14 cellular contexts compared by ENCODE assay signal in the genomic region with DNA sequence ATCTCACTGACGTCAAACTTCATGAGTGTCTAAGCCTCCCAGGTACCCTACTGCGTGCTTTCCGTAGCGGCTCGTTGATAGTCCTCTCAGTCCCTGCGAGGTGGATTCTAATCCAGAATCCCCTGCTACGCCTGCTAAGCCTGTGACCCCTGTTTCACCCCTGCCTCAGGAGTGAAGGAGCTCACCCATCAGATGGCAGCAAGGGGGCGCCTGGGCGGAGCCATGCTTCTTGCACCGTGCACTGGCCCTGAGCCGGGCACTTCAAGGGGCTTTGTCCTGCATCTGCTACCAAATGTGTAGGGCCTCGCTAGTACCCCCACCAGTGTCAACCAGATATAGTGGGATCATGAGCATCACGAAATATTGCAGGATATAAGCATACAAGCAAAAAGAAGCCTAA. TPM values are rescaled to one million over a fixed set of nuclear protein-coding genes. Genes with fewer than 3 reads are reported as not detected.
A peak's percentile ranks its signal among the peaks of the same experiment; 100 is the strongest.
DNase-seq lines count a peak whose midpoint lies in the region; ATAC-seq, FAIRE-seq and TF ChIP-seq lines count a peak whose summit lies in the region.
"Had no signal": no experiment of that assay in that cellular context is flagged by ENCODE, and none has a peak within 500 bp of the region (broad histone marks: within the 10 kb centered on the region; RNA-seq: fewer than 3 reads in every experiment).

No MANE protein-coding gene starts in this region.

- no peak for TF ChIP-seq RAD21 in A549 (conservative IDR thresholded peaks at IDR 0.05 in 1 of 2, IDR thresholded peaks at IDR 0.05 in 1 of 2)

- H3K4me1 Mint-ChIP-seq in endodermal cell: no peaks in the 10 kb centered on the region

- no peak overlapping the region for H3K27ac ChIP-seq in A549
- no peak overlapping the region for H3K27ac ChIP-seq in endodermal cell (ENCODE audit: low read depth, low read length)
- H3K27ac ChIP-seq: breast epithelium, esophagus muscularis mucosa, KMS-11 had no signal

- no peak overlapping the region for H3K4me3 Mint-ChIP-seq in endodermal cell

- no peaks in the 10 kb centered on the region for H3K9me3 Mint-ChIP-seq in endodermal cell

- H3K27ac Mint-ChIP-seq in endodermal cell: no peak overlapping the region

- H3K4me3 ChIP-seq in A549: no peak overlapping the region
- no peak overlapping the region for H3K4me3 ChIP-seq in GM06990 (replicated peaks; ENCODE audit: low read depth, low read length)
- no peak overlapping the region for H3K4me3 ChIP-seq in endodermal cell (ENCODE audit: low read length)
- H3K4me3 ChIP-seq: breast epithelium, esophagus muscularis mucosa had no signal

- in situ Hi-C loops in G401 (cut with HindIII; ENCODE audit: low sequenced_read_pairs): no loop called here

- H3K4me1 ChIP-seq in A549 (no peaks in the 10 kb centered on the region), endodermal cell (ENCODE audit: control insufficient read depth, insufficient read depth, low read length) (no peaks in the 10 kb centered on the region)
- H3K4me1 ChIP-seq: breast epithelium, esophagus muscularis mucosa had no signal

- FAIRE-seq in A549 (lab: Jason Lieb, UNC): no peak

- no peak for TF ChIP-seq EP300 in A549 (IDR thresholded peaks at IDR 0.05)

- CTCF ChIA-PET in A549 (lab: Yijun Ruan, JAX): interaction anchor here (1.0 to 3.6 kb wide), 5 partner anchors 11 to 64 kb away, joined by 3 to 12 read pairs (median 3); no protein-coding TSS in a partner anchor

- POLR2A ChIA-PET in A549 (lab: Yijun Ruan, JAX): no interaction called here

- no peaks in the 10 kb centered on the region for H3K36me3 Mint-ChIP-seq in endodermal cell (ENCODE audit: low read depth)

- no peak overlapping the region for H3K9ac ChIP-seq in endodermal cell (ENCODE audit: extremely low read depth, low read length, poor library complexity, severe bottlenecking)
- H3K9ac ChIP-seq: KMS-11 had no signal

- H3K27me3 Mint-ChIP-seq in endodermal cell (ENCODE audit: insufficient read depth): no peaks in the 10 kb centered on the region

- H3K27me3 ChIP-seq in GM06990 (replicated peaks; ENCODE audit: control insufficient read depth, insufficient read depth, low read length) (no peaks in the 10 kb centered on the region), endodermal cell (ENCODE audit: control insufficient read depth, insufficient read depth, low read length, poor library complexity, severe bottlenecking) (no peaks in the 10 kb centered on the region)
- H3K27me3 ChIP-seq: breast epithelium, esophagus muscularis mucosa had no signal

- H3K4me2 ChIP-seq in A549: no peak overlapping the region
- H3K4me2 ChIP-seq: KMS-11 had no signal

- TF ChIP-seq POLR2A in A549 (IDR thresholded peaks at IDR 0.05; ENCODE audit: low read length): no peak

- H3K9me3 ChIP-seq in A549 (no peaks in the 10 kb centered on the region), endodermal cell (ENCODE audit: control insufficient read depth, low read length) (no peaks in the 10 kb centered on the region)
- H3K9me3 ChIP-seq: breast epithelium, esophagus muscularis mucosa had no signal

- TF ChIP-seq CTCF in A549 (IDR thresholded peaks at IDR 0.05): peak; percentile 40
- TF ChIP-seq CTCF in GM06990 (IDR thresholded peaks at IDR 0.05; ENCODE audit: insufficient read depth, low read length, poor library complexity, severe bottlenecking): peak; percentile 52
- peak; percentile 64 for TF ChIP-seq CTCF in endodermal cell (conservative IDR thresholded peaks at IDR 0.05)

- WGBS in A549 (ENCODE audit: missing lambda C conversion rate): 65% methylated on average over 13 of the region's 13 CpGs
- WGBS in endodermal cell (ENCODE audit: insufficient coverage in 1 of 2, insufficient read length in 1 of 2), 2 experiments: 90 to 92% methylated on average over 12 to 13 of the region's 13 CpGs

- H3K36me3 ChIP-seq in GM06990 (ENCODE audit: control insufficient read depth, insufficient read depth, low read length) (no peaks in the 10 kb centered on the region), endodermal cell (ENCODE audit: control insufficient read depth, insufficient read depth, low read length) (no peaks in the 10 kb centered on the region)
- H3K36me3 ChIP-seq: breast epithelium, esophagus muscularis mucosa had no signal

- DNase-seq in A549 (ENCODE audit: low read depth in 1 of 2, low spot score in 1 of 2) (peak in 1 of 2 experiments; percentile 42), GM06990 (ENCODE audit: extremely low read depth, insufficient read length) (no peak), NCI-H82 (lab: John Stamatoyannopoulos, UW) (peak; percentile 87), endodermal cell (peak; percentile 76), NCI-H526 treated with DMSO at 0.1 percent for 48 hours (lab: John Stamatoyannopoulos, UW) (no peak), AG20443 (ENCODE audit: low spot score) (no peak), G401 (ENCODE audit: low spot score) (no peak)
- DNase-seq: left cardiac atrium; stimulated activated naive CD4-positive, alpha-beta T cell treated with Interleukin-2 at 50 U/mL for 16 hours; T-helper 9 cell had no signal

- ATAC-seq in A549 (peak in 1 of 2 experiments; percentile 83; a peak in 3 of 6 replicates), GM21619 (IDR thresholded peaks at IDR 0.05; ENCODE audit: unreplicated experiment) (no peak)
- ATAC-seq: left cardiac atrium had no signal

TF ChIP-seq in A549, 52 proteins besides CTCF, POLR2A, EP300 and RAD21:
- TF ChIP-seq ZSCAN20 (CRISPR knock-in tag; IDR thresholded peaks at IDR 0.05) (no peak), ZC3H11A (IDR thresholded peaks at IDR 0.05) (no peak), EHF (CRISPR knock-in tag; IDR thresholded peaks at IDR 0.05) (no peak)

RNA-seq across cellular contexts. Expression of a gene that starts 0.9 kb away (rescaled TPM):
- polyA plus RNA-seq in A549 (2011; rRNA removed): not detected in 2 replicates
- polyA plus RNA-seq in A549 (2012; cell fraction: cytosol; rRNA removed): not detected in 2 replicates
- 0.10 TPM in 1 of 2 replicates, not detected in the other for polyA plus RNA-seq in A549 (2012; cell fraction: nucleus; rRNA removed)
- not detected in 3 replicates for polyA plus RNA-seq in A549 (2017; fragmentation: RNase III; extraction: RNeasy Plus Mini Kit Qiagen cat#74134 plus additional on column Dnase treatment)
- polyA minus RNA-seq in A549 (2011; rRNA and poly(A)+ RNA removed): not detected in 2 replicates
- not detected for total RNA-seq in endodermal cell
- not detected for polyA plus RNA-seq in endodermal cell (2013, experiment 1 of 2)
- not detected for polyA plus RNA-seq in endodermal cell (2013, experiment 2 of 2)
- total RNA-seq in G401 (2014; rRNA removed; shearing (Covaris generic)): not detected in 2 replicates
- total RNA-seq: breast epithelium, esophagus muscularis mucosa, left cardiac atrium had no signal

RNA-seq across cellular contexts. Expression of a gene that starts 21.4 kb away (rescaled TPM):
- 5.3 and 7.4 TPM in 2 replicates for polyA plus RNA-seq in A549 (2011; rRNA removed)
- polyA plus RNA-seq in A549 (2012; cell fraction: cytosol; rRNA removed): 7.2 and 9.6 TPM in 2 replicates
- 25.7 and 29.1 TPM in 2 replicates for polyA plus RNA-seq in A549 (2012; cell fraction: nucleus; rRNA removed)
- 4.6 to 5.5 TPM (median 5.1 TPM) in 3 replicates for polyA plus RNA-seq in A549 (2017; fragmentation: RNase III; extraction: RNeasy Plus Mini Kit Qiagen cat#74134 plus additional on column Dnase treatment)
- polyA minus RNA-seq in A549 (2011; rRNA and poly(A)+ RNA removed): 8.5 and 11.2 TPM in 2 replicates
- total RNA-seq in endodermal cell: 1 to 10 TPM; 8.2 to 9.6 TPM
- polyA plus RNA-seq in endodermal cell (2013, experiment 1 of 2): 11.9 TPM
- polyA plus RNA-seq in endodermal cell (2013, experiment 2 of 2): 14.5 TPM
- 9.9 and 16.9 TPM in 2 replicates for total RNA-seq in G401 (2014; rRNA removed; shearing (Covaris generic))

Comparison
In these comparisons a context has a peak if more than half of its experiments do, and no peak if none do; other contexts are left out.
1. DNase-seq: peak in NCI-H82 (single experiment) and endodermal cell (single experiment); none in GM06990 (single experiment), NCI-H526 treated with DMSO at 0.1 percent for 48 hours (single experiment), AG20443 (single experiment) and G401 (single experiment).
2. Peak in every context shown above with its lines, with median percentiles within 50 percentile points of each other: CTCF ChIP-seq.